ENCODE assay signal across 8 cellular contexts in genomic region chr2:26244479-26245230, GRCh38. TPM values are rescaled to one million over a fixed set of nuclear protein-coding genes. Genes with fewer than 3 reads are reported as not detected.
DNase-seq lines count a peak whose midpoint lies in the region; ATAC-seq and TF ChIP-seq lines count a peak whose summit lies in the region.

HADHA (minus strand) TSS chr2:26244632; CDS start chr2:26244596, 36 bp downstream.
HADHB (plus strand) TSS chr2:26244939; CDS start chr2:26254255, 9,316 bp downstream.

- under 1% methylated on average over 51 of the region's 51 CpGs for WGBS in liver

- peak within 1 kb of the TSS; percentile 81 to 98 (median 98) for H3K4me3 ChIP-seq in liver (ENCODE audit: low read depth in 1 of 3, low read length in 3 of 3)

- H3K36me3 ChIP-seq in liver (ENCODE audit: control insufficient read depth in 4 of 4, insufficient read depth in 3 of 4, low read depth in 1 of 4, low read length in 3 of 4) = no peaks in the 10 kb centered on the region

- peak within 1 kb of the TSS; percentile 90 for H3K27ac ChIP-seq in C4-2B
- peak within 1 kb of the TSS; percentile 84 to 94 for H3K27ac ChIP-seq in liver (ENCODE audit: low read depth in 1 of 2, low read length in 2 of 2)

- H3K9me3 ChIP-seq in liver (ENCODE audit: control insufficient read depth in 4 of 4, low read length in 3 of 4) = no peaks in the 10 kb centered on the region

- ATAC-seq in GM19324 (IDR thresholded peaks at IDR 0.05; ENCODE audit: low FRiP score, unreplicated experiment) = peak; percentile 77
- ATAC-seq in HG03469 (IDR thresholded peaks at IDR 0.05; ENCODE audit: unreplicated experiment) = peak; percentile 48

- H3K9ac ChIP-seq in liver (ENCODE audit: low read depth in 1 of 2, low read length in 2 of 2) = peak within 1 kb of the TSS; percentile 85 to 93

- DNase-seq in NCI-H69 (lab: John Stamatoyannopoulos, UW) = peak; percentile 89
- peak; percentile 73 to 82 for DNase-seq in activated CD4-positive, alpha-beta T cell treated with anti-CD3 and anti-CD28 coated beads, Interleukin-2, amount 50 U/mL, for 24 hours (ENCODE audit: low read depth in 1 of 2, low spot score in 1 of 2)
- peak; percentile 93 for DNase-seq in dermis blood vessel endothelial cell
- peak; percentile 85 for DNase-seq in stimulated activated CD4-positive, alpha-beta T cell treated with anti-CD3 and anti-CD28 coated beads, Interleukin-4, amount 100 ng/mL, for 24 hours

- no peaks in the 10 kb centered on the region for H3K27me3 ChIP-seq in liver (ENCODE audit: control insufficient read depth in 4 of 4, insufficient read depth in 4 of 4, low read length in 3 of 4)

- no peak for TF ChIP-seq RAD21 in liver (IDR thresholded peaks at IDR 0.05)

- peak; percentile 24 for TF ChIP-seq CTCF in C4-2B (conservative IDR thresholded peaks at IDR 0.05)
- peak; percentile 25 for TF ChIP-seq CTCF in liver (IDR thresholded peaks at IDR 0.05; ENCODE audit: low read depth, low read length, missing input control)

- H3K4me1 ChIP-seq in liver (ENCODE audit: control insufficient read depth in 4 of 4, insufficient read depth in 4 of 4, low read length in 3 of 4) = peaks cover 4 to 53% (median 37%) of the 10 kb centered on the region in 4 donors

TF ChIP-seq in liver, 16 proteins besides CTCF, POLR2A, EP300 and RAD21:
- peak; percentile 96 for TF ChIP-seq YY1 (IDR thresholded peaks at IDR 0.05)
- peak; percentile 89 for TF ChIP-seq REST (IDR thresholded peaks at IDR 0.05)
- TF ChIP-seq, protein P1, sequence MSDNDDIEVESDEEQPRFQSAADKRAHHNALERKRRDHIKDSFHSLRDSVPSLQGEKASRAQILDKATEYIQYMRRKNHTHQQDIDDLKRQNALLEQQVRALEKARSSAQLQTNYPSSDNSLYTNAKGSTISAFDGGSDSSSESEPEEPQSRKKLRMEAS (IDR thresholded peaks at IDR 0.05) = peak; percentile 77
- peak in 1 of 2 donors; percentile 28 for TF ChIP-seq GABPA (IDR thresholded peaks at IDR 0.05 in 1 of 2, conservative IDR thresholded peaks at IDR 0.05 in 1 of 2)
- TF ChIP-seq SP1 (IDR thresholded peaks at IDR 0.05) = peak; percentile 81
- TF ChIP-seq EGR1 (IDR thresholded peaks at IDR 0.05; ENCODE audit: low read depth in 2 of 2) = peak in 1 of 2 donors; percentile 52
- TF ChIP-seq ATF3 (IDR thresholded peaks at IDR 0.05) = peak; percentile 60
- TF ChIP-seq TAF1 (conservative IDR thresholded peaks at IDR 0.05) = peak; percentile 76
- TF ChIP-seq HNF4A (conservative IDR thresholded peaks at IDR 0.05) = peak; percentile 96 to 100
- TF ChIP-seq HNF4G (IDR thresholded peaks at IDR 0.05) = peak; percentile 97
- TF ChIP-seq NR2F2 (IDR thresholded peaks at IDR 0.05) = peak; percentile 81
- TF ChIP-seq FOXA1 (IDR thresholded peaks at IDR 0.05) = peak; percentile 50
- TF ChIP-seq ZBTB33 (IDR thresholded peaks at IDR 0.05) = peak; percentile 93
- TF ChIP-seq FOXA2 (IDR thresholded peaks at IDR 0.05) = peak; percentile 24
- TF ChIP-seq RXRA (IDR thresholded peaks at IDR 0.05) = peak; percentile 93 to 97
- TF ChIP-seq JUND (IDR thresholded peaks at IDR 0.05) = peak; percentile 77 to 89

RNA-seq across cellular contexts. Expression of gene HADHA, which starts in this region (rescaled TPM):
- 208 and 237 TPM in 2 replicates for total RNA-seq in dermis blood vessel endothelial cell
- total RNA-seq in liver = 100 to 1,000 TPM; 101 to 276 TPM
- 100 to 1,000 TPM; 126 to 191 TPM for polyA plus RNA-seq in liver

RNA-seq across cellular contexts. Expression of gene HADHB, which starts in this region (rescaled TPM):
- 151 TPM in 2 replicates for total RNA-seq in dermis blood vessel endothelial cell
- 100 to 1,000 TPM; 103 to 255 TPM for total RNA-seq in liver
- 100 to 1,000 TPM; 266 to 284 TPM for polyA plus RNA-seq in liver

Comparison
In these comparisons a context has a peak if more than half of its experiments do, and no peak if none do; other contexts are left out.
1. Peak in every context shown above with its lines: DNase-seq, ATAC-seq, H3K4me3 ChIP-seq and H3K27ac ChIP-seq.